17 cellular contexts compared by ENCODE assay signal in the genomic region with DNA sequence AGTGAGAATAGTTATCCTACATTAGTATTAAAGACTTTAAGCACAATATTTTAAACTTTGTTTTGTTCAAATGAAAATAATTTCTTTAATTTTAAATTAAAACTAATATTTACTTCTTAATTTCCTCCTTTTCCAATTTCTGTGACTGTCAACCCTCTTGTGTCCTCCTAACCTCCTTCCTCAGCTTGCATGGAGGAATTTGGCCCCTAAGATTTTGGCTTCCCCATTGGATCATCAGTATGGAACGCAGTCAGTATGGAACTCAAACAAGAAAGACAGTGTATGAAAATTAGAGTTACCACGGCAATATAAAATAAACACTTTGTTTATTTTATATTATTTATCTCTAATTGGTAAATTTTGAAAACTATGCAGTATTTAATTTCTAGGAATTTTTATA.
DNase-seq lines count a peak whose midpoint lies in the region; ATAC-seq and TF ChIP-seq lines count a peak whose summit lies in the region.
"Had no signal": no experiment of that assay in that cellular context is flagged by ENCODE, and none has a peak within 500 bp of the region (broad histone marks: within the 10 kb centered on the region; RNA-seq: fewer than 3 reads in every experiment).

No MANE protein-coding gene starts in this region.

- H3K36me3 Mint-ChIP-seq in endothelial cell (ENCODE audit: low read depth, unreplicated experiment): peaks cover 4% of the 10 kb centered on the region

- peaks cover 28% of the 10 kb centered on the region; the same call in 1 of the 2 replicates for H3K36me3 ChIP-seq in Karpas-422 (ENCODE audit: insufficient read depth, low read length)
- H3K36me3 ChIP-seq in psoas muscle (ENCODE audit: insufficient read depth in 1 of 2, low read depth in 1 of 2): peaks cover 0 to 66% of the 10 kb centered on the region in 2 donors

- no peaks in the 10 kb centered on the region for H3K9me3 Mint-ChIP-seq in endothelial cell (ENCODE audit: unreplicated experiment)
- H3K9me3 Mint-ChIP-seq: CD14-positive monocyte had no signal

- peak overlapping the region; percentile 48 for H3K4me2 ChIP-seq in Karpas-422 (ENCODE audit: low read depth, low read length, poor library complexity, severe bottlenecking)

- H3K27ac Mint-ChIP-seq in endothelial cell (ENCODE audit: unreplicated experiment): no peak overlapping the region
- H3K27ac Mint-ChIP-seq: CD14-positive monocyte had no signal

- H3K9me3 ChIP-seq in Karpas-422 (ENCODE audit: low read length): no peaks in the 10 kb centered on the region
- H3K9me3 ChIP-seq in psoas muscle: no peaks in the 10 kb centered on the region
- H3K9me3 ChIP-seq: HAP-1 had no signal

- no peaks in the 10 kb centered on the region for H3K27me3 ChIP-seq in Karpas-422 (ENCODE audit: low read length)
- no peaks in the 10 kb centered on the region for H3K27me3 ChIP-seq in psoas muscle (ENCODE audit: insufficient read depth in 3 of 3, low read length in 2 of 3)

- WGBS in psoas muscle, 3 donors: 33 to 44% (median 43%) methylated on average over 2 of the region's 2 CpGs

- no peak overlapping the region for H3K9ac ChIP-seq in Karpas-422 (ENCODE audit: low read length)

- TF ChIP-seq CTCF in 22Rv1 (IDR thresholded peaks at IDR 0.05): no peak
- TF ChIP-seq CTCF in psoas muscle (IDR thresholded peaks at IDR 0.05): no peak
- no peak for TF ChIP-seq CTCF in endothelial cell (IDR thresholded peaks at IDR 0.05; ENCODE audit: unreplicated experiment)

- H3K4me1 Mint-ChIP-seq in endothelial cell (ENCODE audit: unreplicated experiment): no peaks in the 10 kb centered on the region
- H3K4me1 Mint-ChIP-seq: CD14-positive monocyte had no signal

- H3K27me3 Mint-ChIP-seq in endothelial cell (ENCODE audit: unreplicated experiment): peaks cover 2% of the 10 kb centered on the region

- H3K9me2 ChIP-seq in Karpas-422 (replicated peaks; ENCODE audit: insufficient read depth, low read length): no peaks in the 10 kb centered on the region

- H3K4me3 ChIP-seq in Karpas-422 (ENCODE audit: low read length): no peak overlapping the region
- H3K4me3 ChIP-seq in psoas muscle: peak overlapping the region; percentile 47
- H3K4me3 ChIP-seq: HAP-1 had no signal

- no peaks in the 10 kb centered on the region for H4K20me1 ChIP-seq in Karpas-422 (ENCODE audit: insufficient read depth, low read depth, low read length)

- ATAC-seq in left ventricle myocardium superior (peak; percentile 31), psoas muscle (peak in 1 of 4 donors; percentile 47), GM21390 (IDR thresholded peaks at IDR 0.05; ENCODE audit: unreplicated experiment) (no peak), GM21447 (IDR thresholded peaks at IDR 0.05; ENCODE audit: unreplicated experiment) (no peak)

- DNase-seq in Karpas-422: no peak
- DNase-seq in left ventricle myocardium superior: no peak
- no peak for DNase-seq in psoas muscle
- no peak for DNase-seq in endothelial cell (ENCODE audit: low spot score)
- DNase-seq in HuH-7.5 (ENCODE audit: low spot score): no peak
- DNase-seq: DMS53; NCI-H1436 treated with DMSO at 0.1 percent for 48 hours; NCI-H2029 treated with DMSO at 0.1 percent for 48 hours; NCI-H2171 treated with DMSO at 0.1 percent for 48 hours; NCI-H446 treated with DMSO at 0.1 percent for 48 hours; NK-92 treated with Interleukin-12 subunit alpha and Interleukin-12 subunit beta, amount 100 ng/mL, for 24 hours had no signal

- intact Hi-C loops in left ventricle myocardium superior (cut with micrococcal nuclease) (no loop called here), psoas muscle (cut with DNase I) (no loop called here)

- H3K27ac ChIP-seq in 22Rv1 (peak overlapping the region; percentile 97), Karpas-422 (ENCODE audit: low read length) (peak overlapping the region; percentile 64), psoas muscle (peak overlapping the region; percentile 84)
- H3K27ac ChIP-seq: HL-60 had no signal

- H2AFZ ChIP-seq in Karpas-422 (ENCODE audit: low read length): no peak overlapping the region

- H3K4me1 ChIP-seq in Karpas-422 (ENCODE audit: low read length): peaks cover 12% of the 10 kb centered on the region
- H3K4me1 ChIP-seq in psoas muscle: peaks cover 28% of the 10 kb centered on the region
- H3K4me1 ChIP-seq: HAP-1 had no signal

- H3K4me3 Mint-ChIP-seq in endothelial cell (ENCODE audit: unreplicated experiment): no peak overlapping the region
- H3K4me3 Mint-ChIP-seq: CD14-positive monocyte had no signal

- H3K79me2 ChIP-seq in Karpas-422 (ENCODE audit: low read length): no peaks in the 10 kb centered on the region
